ENCODE assay signal across 14 cellular contexts in genomic region chr13:79803939-79804487, GRCh38.
DNase-seq lines count a peak whose midpoint lies in the region; ATAC-seq and TF ChIP-seq lines count a peak whose summit lies in the region.
"Had no signal": no experiment of that assay in that cellular context is flagged by ENCODE, and none has a peak within 500 bp of the region (broad histone marks: within the 10 kb centered on the region; RNA-seq: fewer than 3 reads in every experiment).

No MANE protein-coding gene starts in this region.

- TF ChIP-seq CTCF in hepatocyte (IDR thresholded peaks at IDR 0.05; ENCODE audit: poor library complexity): no peak

- no peaks in the 10 kb centered on the region for H3K9me2 ChIP-seq in hepatocyte (replicated peaks; ENCODE audit: insufficient read depth)

- H3K4me1 ChIP-seq in iPS-20b (ENCODE audit: insufficient read depth, low read length) (peaks cover 18% of the 10 kb centered on the region), hepatocyte (ENCODE audit: insufficient read depth) (no peaks in the 10 kb centered on the region)
- H3K4me1 ChIP-seq: psoas muscle had no signal

- H3K36me3 ChIP-seq in iPS-20b (ENCODE audit: insufficient read depth, low read depth, low read length) (no peaks in the 10 kb centered on the region), hepatocyte (replicated peaks; ENCODE audit: insufficient read depth, low read depth) (no peaks in the 10 kb centered on the region)
- H3K36me3 ChIP-seq: SJSA1 had no signal

- H3K4me3 ChIP-seq in iPS-20b (ENCODE audit: low read length): no peak overlapping the region
- H3K4me3 ChIP-seq in hepatocyte: no peak overlapping the region
- H3K4me3 ChIP-seq: psoas muscle, SJSA1 had no signal

- H2AFZ ChIP-seq in hepatocyte: no peak overlapping the region

- no peaks in the 10 kb centered on the region for H3K79me2 ChIP-seq in hepatocyte

- H3K4me2 ChIP-seq in hepatocyte: no peak overlapping the region

- H3K27ac ChIP-seq in iPS-20b (ENCODE audit: low read length): no peak overlapping the region
- no peak overlapping the region for H3K27ac ChIP-seq in substantia nigra (ENCODE audit: low read depth, low read length, poor library complexity, severe bottlenecking)
- no peak overlapping the region for H3K27ac ChIP-seq in hepatocyte
- H3K27ac ChIP-seq: psoas muscle, SJSA1 had no signal

- ATAC-seq in GM19043 (IDR thresholded peaks at IDR 0.05; ENCODE audit: low read depth, unreplicated experiment) (peak; percentile 54), HG03280 (IDR thresholded peaks at IDR 0.05; ENCODE audit: unreplicated experiment) (peak; percentile 46)
- ATAC-seq: activated T-cell treated with anti-CD3 and anti-CD28 coated beads, Interleukin-2, amount 50 U/mL, for 4 hours; left cardiac atrium; psoas muscle had no signal

- no peaks in the 10 kb centered on the region for H3K27me3 ChIP-seq in iPS-20b (ENCODE audit: insufficient read depth, low read length)
- no peaks in the 10 kb centered on the region for H3K27me3 ChIP-seq in hepatocyte
- H3K27me3 ChIP-seq: SJSA1 had no signal

- WGBS in hepatocyte (ENCODE audit: low lambda C conversion rate, missing lambda C conversion rate): 71% methylated on average over 6 of the region's 6 CpGs

- DNase-seq in DMS153 (lab: John Stamatoyannopoulos, UW) (peak; percentile 22), substantia nigra (lab: John Stamatoyannopoulos, UW) (no peak), hepatocyte (ENCODE audit: low spot score) (no peak), glomerular visceral epithelial cell (ENCODE audit: extremely low spot score) (no peak)
- no peak for DNase-seq in stimulated activated naive CD4-positive, alpha-beta T cell treated with Interleukin-2 at 50 U/mL for 16 hours (lab: John Stamatoyannopoulos, UW)
- DNase-seq: activated T-cell treated with anti-CD3 and anti-CD28 coated beads, Interleukin-2, amount 50 U/mL, for 4 hours; left cardiac atrium; NCI-H1436; NCI-H345; psoas muscle had no signal

- H4K20me1 ChIP-seq in hepatocyte (ENCODE audit: insufficient read depth, poor library complexity, severe bottlenecking): no peaks in the 10 kb centered on the region

- H3K9me3 ChIP-seq in iPS-20b (ENCODE audit: insufficient read depth, low read depth, low read length) (no peaks in the 10 kb centered on the region), hepatocyte (ENCODE audit: low read depth) (no peaks in the 10 kb centered on the region)
- H3K9me3 ChIP-seq: psoas muscle, SJSA1 had no signal

- 0 out of 2 replicates have a peak overlapping the region, but pooled peaks have one; percentile 11 for H3K9ac ChIP-seq in iPS-20b (ENCODE audit: low read depth, low read length)
